ENCODE assay signal across 28 cellular contexts in the genomic region with DNA sequence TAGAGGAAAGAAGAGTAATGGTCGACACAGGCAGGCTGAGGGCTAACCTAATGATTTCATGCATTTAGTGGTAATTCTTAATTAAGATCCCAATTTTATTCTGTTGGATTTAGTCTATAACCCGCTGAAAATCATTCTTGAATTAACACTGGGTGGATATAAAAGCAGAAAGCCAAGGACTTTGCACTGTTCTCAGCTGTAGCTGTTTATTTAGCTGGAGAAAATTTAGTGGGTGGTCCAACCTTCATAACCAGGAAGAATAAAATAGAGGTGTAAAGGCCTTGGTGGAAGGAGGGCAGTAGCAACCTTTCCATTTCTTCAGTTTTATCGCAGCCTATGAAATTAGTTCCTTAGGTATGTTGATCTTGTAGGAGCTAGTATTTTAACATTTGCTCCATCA.
"Had no signal": no experiment of that assay in that cellular context is flagged by ENCODE, and none has a peak within 500 bp of the region (broad histone marks: within the 10 kb centered on the region; RNA-seq: fewer than 3 reads in every experiment).

No MANE protein-coding gene starts in this region.

- H3K27ac Mint-ChIP-seq: immature natural killer cell; mesothelial cell of epicardium; naive thymus-derived CD4-positive, alpha-beta T cell; neural progenitor cell; progenitor cell of endocrine pancreas; stimulated activated naive B cell treated with anti-CD40 and anti-IgM and Interleukin-4, amounts not matched to agents 10 μg/mL and 1 μg/mL and 100 μg/mL, for 72 hours; stimulated activated naive CD8-positive, alpha-beta T cell treated with anti-CD3 and anti-CD28 coated beads, Interleukin-15, Interleukin-2, amounts not matched to agents 100 ng/mL and 50 ng/mL, for 24 hours had no signal

- H3K9me3 Mint-ChIP-seq: mesothelial cell of epicardium; naive thymus-derived CD4-positive, alpha-beta T cell; nephron; neural progenitor cell; stimulated activated naive B cell treated with anti-CD40 and anti-IgM and Interleukin-4, amounts not matched to agents 10 μg/mL and 1 μg/mL and 100 μg/mL, for 72 hours; stimulated activated naive CD8-positive, alpha-beta T cell treated with anti-CD3 and anti-CD28 coated beads, Interleukin-15, Interleukin-2, amounts not matched to agents 100 ng/mL and 50 ng/mL, for 24 hours had no signal

- H3K36me3 ChIP-seq: esophagus muscularis mucosa, heart right ventricle, neural progenitor cell, right atrium auricular region, sigmoid colon, spleen, transverse colon, upper lobe of right lung, uterus had no signal

- H3K4me1 Mint-ChIP-seq: immature natural killer cell; mesothelial cell of epicardium; neural progenitor cell; stimulated activated naive B cell treated with anti-CD40 and anti-IgM and Interleukin-4, amounts not matched to agents 10 μg/mL and 1 μg/mL and 100 μg/mL, for 72 hours had no signal

- H3K27me3 Mint-ChIP-seq: progenitor cell of endocrine pancreas; stimulated activated naive B cell treated with anti-CD40 and anti-IgM and Interleukin-4, amounts not matched to agents 10 μg/mL and 1 μg/mL and 100 μg/mL, for 72 hours had no signal

- H3K4me2 ChIP-seq: neural progenitor cell had no signal

- H3K27me3 ChIP-seq: esophagus muscularis mucosa, foreskin keratinocyte, heart right ventricle, neural progenitor cell, right atrium auricular region, sigmoid colon, spleen, transverse colon, upper lobe of right lung, uterus had no signal

- H3K4me3 Mint-ChIP-seq: immature natural killer cell; mesothelial cell of epicardium; naive thymus-derived CD4-positive, alpha-beta T cell; nephron; neural progenitor cell; stimulated activated naive B cell treated with anti-CD40 and anti-IgM and Interleukin-4, amounts not matched to agents 10 μg/mL and 1 μg/mL and 100 μg/mL, for 72 hours; stimulated activated naive CD8-positive, alpha-beta T cell treated with anti-CD3 and anti-CD28 coated beads, Interleukin-15, Interleukin-2, amounts not matched to agents 100 ng/mL and 50 ng/mL, for 24 hours had no signal

- H3K36me3 Mint-ChIP-seq: immature natural killer cell; mesothelial cell of epicardium; naive thymus-derived CD4-positive, alpha-beta T cell; neural progenitor cell; stimulated activated naive B cell treated with anti-CD40 and anti-IgM and Interleukin-4, amounts not matched to agents 10 μg/mL and 1 μg/mL and 100 μg/mL, for 72 hours had no signal

- H3K4me3 ChIP-seq: coronary artery, esophagus muscularis mucosa, heart right ventricle, neural progenitor cell, right atrium auricular region, sigmoid colon, skin epidermis, spleen, transverse colon, upper lobe of right lung, uterus had no signal

- H3K4me1 ChIP-seq: foreskin keratinocyte, neural progenitor cell, spleen, upper lobe of right lung had no signal

- H3K9ac ChIP-seq: neural progenitor cell, parathyroid adenoma had no signal

- DNase-seq: dermis blood vessel endothelial cell; effector memory CD4-positive, alpha-beta T cell; glutamatergic neuron; heart right ventricle; hypothalamus; immature natural killer cell; islet precursor cell; kidney glomerular epithelial cell; mesenchymal stem cell; naive thymus-derived CD4-positive, alpha-beta T cell; sigmoid colon; spleen; stimulated activated CD4-positive, alpha-beta T cell treated with anti-CD3 and anti-CD28 coated beads, Interleukin-4, amount 100 ng/mL, for 4 hours; stimulated activated naive B cell treated with anti-CD40 and anti-IgM and Interleukin-4, amounts not matched to agents 10 μg/mL and 1 μg/mL and 100 μg/mL, for 72 hours; transverse colon; upper lobe of right lung; uterus had no signal

- H2AFZ ChIP-seq: neural progenitor cell had no signal

- ATAC-seq: naive thymus-derived CD4-positive, alpha-beta T cell; upper lobe of right lung had no signal

- H3K27ac ChIP-seq: coronary artery, esophagus muscularis mucosa, foreskin keratinocyte, heart right ventricle, neural progenitor cell, parathyroid adenoma, right atrium auricular region, skin epidermis, spleen, upper lobe of right lung, uterus had no signal

- H3K9me3 ChIP-seq: esophagus muscularis mucosa, heart right ventricle, right atrium auricular region, sigmoid colon, spleen, transverse colon, upper lobe of right lung, uterus had no signal
